32 cellular contexts compared by ENCODE assay signal in the genomic region with DNA sequence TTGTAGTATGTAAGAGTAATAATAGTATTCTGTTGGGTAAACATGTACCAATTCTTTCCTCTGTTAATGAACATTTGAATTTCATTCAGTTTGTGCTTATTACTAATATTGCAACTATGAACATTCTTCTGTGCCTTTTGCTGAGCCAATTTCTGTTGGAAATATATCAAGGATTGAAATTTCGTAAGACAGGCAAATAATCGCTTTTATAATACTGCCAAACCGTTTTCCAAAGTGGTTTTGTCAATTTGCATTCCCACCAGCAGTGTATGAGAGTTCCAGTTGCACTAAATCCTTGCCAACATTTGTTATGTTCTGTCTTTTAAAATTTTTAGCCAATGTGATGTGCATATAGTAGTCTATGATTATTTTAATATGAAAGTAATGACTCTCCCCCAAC. TPM values are rescaled to one million over a fixed set of nuclear protein-coding genes. Genes with fewer than 3 reads are reported as not detected.
"Had no signal": no experiment of that assay in that cellular context is flagged by ENCODE, and none has a peak within 500 bp of the region (broad histone marks: within the 10 kb centered on the region; RNA-seq: fewer than 3 reads in every experiment).

No MANE protein-coding gene starts in this region.

- H3K27ac Mint-ChIP-seq: activated B cell treated with CpG ODN at 0.5 μM for 24 hours; activated CD4-positive, alpha-beta memory T cell treated with anti-CD3 and anti-CD28 coated beads, Interleukin-2, amount 10 ng/mL, durations not matched to agents 7 days and 5 days; activated CD4-positive, alpha-beta T cell treated with anti-CD3 and anti-CD28 coated beads, Interleukin-2, amount 10 ng/mL, durations not matched to agents 24 days and 14 days; activated naive CD4-positive, alpha-beta T cell treated with anti-CD3 and anti-CD28 coated beads for 36 hours; activated naive CD8-positive, alpha-beta T cell; activated T-helper 17 cell treated with anti-CD3 and anti-CD28 coated beads, Interleukin-2, amount 50 U/mL, for 72 hours; T-cell had no signal

- H3K4me1 Mint-ChIP-seq: activated B cell treated with CpG ODN at 0.5 μM for 24 hours; activated CD4-positive, alpha-beta memory T cell treated with anti-CD3 and anti-CD28 coated beads, Interleukin-2, amount 10 ng/mL, durations not matched to agents 7 days and 5 days; activated CD4-positive, alpha-beta T cell treated with anti-CD3 and anti-CD28 coated beads, Interleukin-2, amount 10 ng/mL, durations not matched to agents 24 days and 14 days; activated T-helper 17 cell treated with anti-CD3 and anti-CD28 coated beads, Interleukin-2, amount 50 U/mL, for 72 hours; T-cell had no signal

- FAIRE-seq: TTC549 had no signal

- H3K9me3 Mint-ChIP-seq: activated B cell treated with CpG ODN at 0.5 μM for 24 hours; activated CD4-positive, alpha-beta memory T cell treated with anti-CD3 and anti-CD28 coated beads, Interleukin-2, amount 10 ng/mL, durations not matched to agents 7 days and 5 days; activated CD4-positive, alpha-beta T cell treated with anti-CD3 and anti-CD28 coated beads, Interleukin-2, amount 10 ng/mL, durations not matched to agents 24 days and 14 days; activated naive CD4-positive, alpha-beta T cell treated with anti-CD3 and anti-CD28 coated beads for 36 hours; activated T-helper 17 cell treated with anti-CD3 and anti-CD28 coated beads, Interleukin-2, amount 50 U/mL, for 72 hours had no signal

- H3K36me3 ChIP-seq: breast epithelium, MG63 had no signal

- H3K4me3 Mint-ChIP-seq: activated B cell treated with CpG ODN at 0.5 μM for 24 hours; activated CD4-positive, alpha-beta memory T cell treated with anti-CD3 and anti-CD28 coated beads, Interleukin-2, amount 10 ng/mL, durations not matched to agents 7 days and 5 days; activated CD4-positive, alpha-beta T cell treated with anti-CD3 and anti-CD28 coated beads, Interleukin-2, amount 10 ng/mL, durations not matched to agents 24 days and 14 days; activated naive CD4-positive, alpha-beta T cell treated with anti-CD3 and anti-CD28 coated beads for 36 hours; activated naive CD8-positive, alpha-beta T cell; activated T-helper 17 cell treated with anti-CD3 and anti-CD28 coated beads, Interleukin-2, amount 50 U/mL, for 72 hours; T-cell had no signal

- ATAC-seq: activated T-helper 17 cell treated with anti-CD3 and anti-CD28 coated beads, Interleukin-2, amount 50 U/mL, for 72 hours; Panc1; Right ventricle myocardium inferior; T-cell had no signal

- H3K4me1 ChIP-seq: breast epithelium had no signal

- H3K9me3 ChIP-seq: breast epithelium, MG63 had no signal

- DNase-seq: activated B cell treated with CpG ODN at 0.5 μM for 24 hours; activated CD4-positive, alpha-beta memory T cell treated with anti-CD3 and anti-CD28 coated beads, Interleukin-2, amount 10 ng/mL, durations not matched to agents 7 days and 5 days; activated CD4-positive, alpha-beta T cell treated with anti-CD3 and anti-CD28 coated beads for 1 hour; activated CD4-positive, alpha-beta T cell treated with anti-CD3 and anti-CD28 coated beads, Interleukin-2, amount 10 ng/mL, durations not matched to agents 24 days and 14 days; activated gamma-delta T cell; activated naive CD4-positive, alpha-beta T cell treated with anti-CD3 and anti-CD28 coated beads for 36 hours; activated T-cell treated with anti-CD3 and anti-CD28 coated beads for 4 hours; activated T-cell treated with anti-CD3 and anti-CD28 coated beads, Interleukin-2, amount 50 U/mL, for 48 hours; amygdala; caudate nucleus; MG63; NCI-H1105; NCI-H1436; NCI-H1694 treated with DMSO at 0.1 percent for 48 hours; NCI-H2029 treated with DMSO at 0.1 percent for 48 hours; NCI-H345; NCI-H510A; NCI-H526 treated with DMSO at 0.1 percent for 48 hours; NK-92 treated with Interleukin-12 subunit alpha and Interleukin-12 subunit beta, amount 100 ng/mL, for 24 hours; OCI-M1; RPMI8226; T-cell; T-helper 2 cell; T1000 had no signal

- H3K27ac ChIP-seq: breast epithelium, SK-N-MC had no signal

- H3K4me3 ChIP-seq: breast epithelium, MG63, SK-N-MC had no signal

- H3K36me3 Mint-ChIP-seq: T-cell had no signal

- H3K27me3 Mint-ChIP-seq: activated B cell treated with CpG ODN at 0.5 μM for 24 hours; activated CD4-positive, alpha-beta memory T cell treated with anti-CD3 and anti-CD28 coated beads, Interleukin-2, amount 10 ng/mL, durations not matched to agents 7 days and 5 days; activated CD4-positive, alpha-beta T cell treated with anti-CD3 and anti-CD28 coated beads, Interleukin-2, amount 10 ng/mL, durations not matched to agents 24 days and 14 days had no signal

- H3K27me3 ChIP-seq: MG63 had no signal

RNA-seq across cellular contexts. Expression of a gene that starts 38.6 kb away (rescaled TPM):
- total RNA-seq: activated B cell treated with CpG ODN at 0.5 μM for 24 hours; activated CD4-positive, alpha-beta memory T cell treated with anti-CD3 and anti-CD28 coated beads, Interleukin-2, amount 10 ng/mL, durations not matched to agents 7 days and 5 days; activated CD4-positive, alpha-beta T cell treated with anti-CD3 and anti-CD28 coated beads, Interleukin-2, amount 10 ng/mL, durations not matched to agents 24 days and 14 days; activated CD8-positive, alpha-beta memory T cell treated with anti-CD3 and anti-CD28 coated beads for 36 hours; activated naive CD4-positive, alpha-beta T cell treated with anti-CD3 and anti-CD28 coated beads for 36 hours; activated T-helper 17 cell treated with anti-CD3 and anti-CD28 coated beads, Interleukin-2, amount 50 U/mL, for 72 hours; Right ventricle myocardium inferior; T-cell had no signal
